ENCODE assay signal across 1 cellular context in the genomic region with DNA sequence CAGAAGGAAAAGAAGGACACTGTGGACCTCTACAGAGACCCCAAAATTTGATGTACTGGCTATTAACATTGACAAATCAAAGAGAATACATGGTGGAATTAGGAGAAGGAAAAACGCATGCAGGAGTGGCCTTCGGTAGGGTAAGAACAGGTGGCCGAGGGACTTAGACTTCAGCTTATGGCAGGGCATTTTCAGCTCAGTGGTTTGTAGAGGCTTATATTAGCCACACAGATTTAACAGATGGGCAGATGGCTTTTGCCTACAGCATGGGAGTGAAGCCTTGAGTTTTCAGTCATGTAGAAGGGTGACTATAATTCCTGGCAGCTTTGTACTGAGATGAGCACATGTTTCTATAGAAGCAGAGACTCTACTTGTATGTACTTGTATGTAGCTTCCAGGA.
TF ChIP-seq lines count a peak whose summit lies in the region.

No MANE protein-coding gene starts in this region.

TF ChIP-seq in SK-N-SH, 30 proteins besides CTCF, POLR2A, EP300 and RAD21 (continued from another document):
- TF ChIP-seq, protein P1, sequence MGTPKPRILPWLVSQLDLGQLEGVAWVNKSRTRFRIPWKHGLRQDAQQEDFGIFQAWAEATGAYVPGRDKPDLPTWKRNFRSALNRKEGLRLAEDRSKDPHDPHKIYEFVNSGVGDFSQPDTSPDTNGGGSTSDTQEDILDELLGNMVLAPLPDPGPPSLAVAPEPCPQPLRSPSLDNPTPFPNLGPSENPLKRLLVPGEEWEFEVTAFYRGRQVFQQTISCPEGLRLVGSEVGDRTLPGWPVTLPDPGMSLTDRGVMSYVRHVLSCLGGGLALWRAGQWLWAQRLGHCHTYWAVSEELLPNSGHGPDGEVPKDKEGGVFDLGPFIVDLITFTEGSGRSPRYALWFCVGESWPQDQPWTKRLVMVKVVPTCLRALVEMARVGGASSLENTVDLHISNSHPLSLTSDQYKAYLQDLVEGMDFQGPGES (IDR thresholded peaks at IDR 0.05; ENCODE audit: low read depth, low read length), result no peak
- TF ChIP-seq, protein P2, sequence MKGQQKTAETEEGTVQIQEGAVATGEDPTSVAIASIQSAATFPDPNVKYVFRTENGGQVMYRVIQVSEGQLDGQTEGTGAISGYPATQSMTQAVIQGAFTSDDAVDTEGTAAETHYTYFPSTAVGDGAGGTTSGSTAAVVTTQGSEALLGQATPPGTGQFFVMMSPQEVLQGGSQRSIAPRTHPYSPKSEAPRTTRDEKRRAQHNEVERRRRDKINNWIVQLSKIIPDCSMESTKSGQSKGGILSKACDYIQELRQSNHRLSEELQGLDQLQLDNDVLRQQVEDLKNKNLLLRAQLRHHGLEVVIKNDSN (IDR thresholded peaks at IDR 0.05; ENCODE audit: borderline replicate concordance, low read depth), result no peak
- no peak for TF ChIP-seq JUND (IDR thresholded peaks at IDR 0.05)
- TF ChIP-seq EZH2phosphoT487 (IDR thresholded peaks at IDR 0.05; ENCODE audit: borderline replicate concordance, low read depth), result no peak
- no peak for TF ChIP-seq FOXM1 (IDR thresholded peaks at IDR 0.05; ENCODE audit: low read depth)
- TF ChIP-seq CHD2 (IDR thresholded peaks at IDR 0.05; ENCODE audit: low read length, partially characterized antibody), result no peak
- no peak for TF ChIP-seq RXRA (IDR thresholded peaks at IDR 0.05; ENCODE audit: borderline replicate concordance, low read depth)
